In the genomic region with DNA sequence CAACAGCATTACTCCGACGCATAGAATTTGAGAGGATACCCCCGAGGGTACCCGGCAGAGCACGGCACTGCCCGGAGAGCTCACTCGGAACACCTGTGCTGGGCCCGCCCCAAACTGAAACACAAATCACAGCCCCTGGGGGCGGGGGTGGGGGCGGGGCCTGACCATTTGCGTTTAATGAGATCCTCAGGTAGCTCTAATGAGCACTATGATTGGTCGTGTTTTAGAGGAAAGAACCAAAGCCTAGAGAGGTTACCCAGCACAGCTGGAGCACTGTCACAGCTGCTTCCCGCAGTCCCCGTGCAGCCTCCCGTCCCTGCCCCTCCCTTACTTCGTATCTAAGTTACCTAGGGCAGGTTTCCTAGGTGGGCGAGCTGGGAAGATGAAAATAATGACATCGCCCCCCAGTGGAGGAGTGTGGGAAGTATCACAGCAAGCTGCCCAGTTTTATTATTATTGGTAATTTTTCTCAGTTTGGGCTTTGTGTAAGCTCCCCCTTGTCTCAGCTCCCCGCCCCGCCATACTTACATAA, we compare ENCODE assay signal across 8 cellular contexts.
DNase-seq lines count a peak whose midpoint lies in the region; ATAC-seq and TF ChIP-seq lines count a peak whose summit lies in the region.

No MANE protein-coding gene starts in this region.

- H3K4me3 ChIP-seq in MM.1S (ENCODE audit: low read length) (peak overlapping the region; percentile 46), neural progenitor cell (peak overlapping the region; percentile 54)

- no peaks in the 10 kb centered on the region for H3F3A ChIP-seq in MM.1S (ENCODE audit: insufficient read depth, low read length)
- no peaks in the 10 kb centered on the region for H3F3A ChIP-seq in neural progenitor cell (ENCODE audit: low read depth)

- H4K20me1 ChIP-seq in MM.1S (ENCODE audit: insufficient read depth, low read length) (no peaks in the 10 kb centered on the region), neural progenitor cell (ENCODE audit: low read depth) (no peaks in the 10 kb centered on the region)

- H3K79me2 ChIP-seq in MM.1S (ENCODE audit: low read length), result no peaks in the 10 kb centered on the region
- H3K79me2 ChIP-seq in neural progenitor cell (ENCODE audit: low read depth), result no peaks in the 10 kb centered on the region

- no peaks in the 10 kb centered on the region for H3K36me3 Mint-ChIP-seq in activated CD4-positive, alpha-beta T cell treated with anti-CD3 and anti-CD28 coated beads for 36 hours (ENCODE audit: low read depth)
- no peaks in the 10 kb centered on the region for H3K36me3 Mint-ChIP-seq in effector memory CD8-positive, alpha-beta T cell (ENCODE audit: insufficient read depth)
- H3K36me3 Mint-ChIP-seq in neural progenitor cell, result no peaks in the 10 kb centered on the region

- no peaks in the 10 kb centered on the region for H3K9me3 ChIP-seq in MM.1S (replicated peaks; ENCODE audit: insufficient read depth, low read length)
- peaks cover 6% of the 10 kb centered on the region for H3K9me3 ChIP-seq in neural progenitor cell (ENCODE audit: low read depth)

- intact Hi-C loops in activated CD4-positive, alpha-beta T cell treated with anti-CD3 and anti-CD28 coated beads for 36 hours (cut with DNase I, micrococcal nuclease), result loop anchor here in 1 of 2 experiments (5.0 kb wide), 1 partner anchor 211 kb away; no protein-coding TSS in a partner anchor

- H3K4me3 Mint-ChIP-seq in activated CD4-positive, alpha-beta T cell treated with anti-CD3 and anti-CD28 coated beads for 36 hours, result no peak overlapping the region
- peak overlapping the region; percentile 39 to 53 for H3K4me3 Mint-ChIP-seq in effector memory CD8-positive, alpha-beta T cell
- H3K4me3 Mint-ChIP-seq in neural progenitor cell, result no peak overlapping the region

- DNase-seq in ELR (ENCODE audit: low read depth) (peak; percentile 47), MM.1S (peak; percentile 85), neural progenitor cell (ENCODE audit: low spot score) (peak; percentile 62), C1 segment of cervical spinal cord (lab: John Stamatoyannopoulos, UW) (no peak), putamen (ENCODE audit: low spot score) (no peak)
- DNase-seq in activated CD4-positive, alpha-beta T cell treated with anti-CD3 and anti-CD28 coated beads for 36 hours, result peak; percentile 71
- DNase-seq in effector memory CD8-positive, alpha-beta T cell, result peak; percentile 8 to 20 (median 15)

- peaks cover 6% of the 10 kb centered on the region for H3K4me1 Mint-ChIP-seq in activated CD4-positive, alpha-beta T cell treated with anti-CD3 and anti-CD28 coated beads for 36 hours
- H3K4me1 Mint-ChIP-seq in effector memory CD8-positive, alpha-beta T cell (ENCODE audit: low read depth in 2 of 2), result peaks cover 0 to 4% of the 10 kb centered on the region in 2 donors
- no peaks in the 10 kb centered on the region for H3K4me1 Mint-ChIP-seq in neural progenitor cell

- H3K27ac Mint-ChIP-seq in activated CD4-positive, alpha-beta T cell treated with anti-CD3 and anti-CD28 coated beads for 36 hours, result no peak overlapping the region
- no peak overlapping the region for H3K27ac Mint-ChIP-seq in effector memory CD8-positive, alpha-beta T cell
- H3K27ac Mint-ChIP-seq in neural progenitor cell, result no peak overlapping the region

- no peaks in the 10 kb centered on the region for H3K9me2 ChIP-seq in MM.1S (replicated peaks; ENCODE audit: insufficient read depth, low read length)

- TF ChIP-seq CTCF in MM.1S (IDR thresholded peaks at IDR 0.05; ENCODE audit: low read length) (peak; percentile 42), neural progenitor cell (IDR thresholded peaks at IDR 0.05) (peak; percentile 72)

- CTCF ChIA-PET in activated CD4-positive, alpha-beta T cell treated with anti-CD3 and anti-CD28 coated beads for 36 hours (lab: Charles Lee), result interaction anchor here (0.5 to 1.9 kb wide), 19 partner anchors 8 to 242 kb away, joined by 3 to 8 read pairs (median 4); no protein-coding TSS in a partner anchor

- H3K27ac ChIP-seq in MM.1S (ENCODE audit: low read length) (no peak overlapping the region), neural progenitor cell (no peak overlapping the region)

- H3K36me3 ChIP-seq in MM.1S (replicated peaks; ENCODE audit: insufficient read depth, low read length) (no peaks in the 10 kb centered on the region), neural progenitor cell (no peaks in the 10 kb centered on the region)

- H3K27me3 ChIP-seq in MM.1S (replicated peaks; ENCODE audit: insufficient read depth, low read length), result no peaks in the 10 kb centered on the region
- H3K27me3 ChIP-seq in neural progenitor cell, result peaks cover 4% of the 10 kb centered on the region

- POLR2A ChIA-PET in activated CD4-positive, alpha-beta T cell treated with anti-CD3 and anti-CD28 coated beads for 36 hours (lab: Charles Lee), result interaction anchor here (0.6 to 1.0 kb wide), 2 partner anchors 10 to 628 kb away, joined by 3 read pairs; no protein-coding TSS in a partner anchor

- peaks cover 21% of the 10 kb centered on the region for H3K27me3 Mint-ChIP-seq in activated CD4-positive, alpha-beta T cell treated with anti-CD3 and anti-CD28 coated beads for 36 hours
- H3K27me3 Mint-ChIP-seq in effector memory CD8-positive, alpha-beta T cell, result peaks cover 41 to 56% of the 10 kb centered on the region in 2 donors
- H3K27me3 Mint-ChIP-seq in neural progenitor cell (ENCODE audit: insufficient read depth, low read depth), result peaks cover 4% of the 10 kb centered on the region

- H3K4me2 ChIP-seq in MM.1S (ENCODE audit: low read depth, low read length), result peak overlapping the region; percentile 57
- H3K4me2 ChIP-seq in neural progenitor cell, result peak overlapping the region; percentile 77

- H2AFZ ChIP-seq in MM.1S (ENCODE audit: low read length) (peak overlapping the region; percentile 47), neural progenitor cell (replicated peaks) (peak overlapping the region; percentile 78)

- H3K4me1 ChIP-seq in MM.1S (ENCODE audit: low read length) (no peaks in the 10 kb centered on the region), neural progenitor cell (peaks cover 3% of the 10 kb centered on the region)

- ATAC-seq in activated CD4-positive, alpha-beta T cell treated with anti-CD3 and anti-CD28 coated beads for 36 hours, result peak; percentile 58
- ATAC-seq in effector memory CD8-positive, alpha-beta T cell (replicated peaks), result peak; percentile 52
- ATAC-seq in HG02870 (IDR thresholded peaks at IDR 0.05; ENCODE audit: unreplicated experiment), result no peak

- H3K9ac ChIP-seq in MM.1S (ENCODE audit: low read length) (no peak overlapping the region), neural progenitor cell (no peak overlapping the region)

- peaks cover 4% of the 10 kb centered on the region for H3K9me3 Mint-ChIP-seq in activated CD4-positive, alpha-beta T cell treated with anti-CD3 and anti-CD28 coated beads for 36 hours (ENCODE audit: low read depth)
- peaks cover 0 to 6% of the 10 kb centered on the region in 2 donors for H3K9me3 Mint-ChIP-seq in effector memory CD8-positive, alpha-beta T cell
- H3K9me3 Mint-ChIP-seq in neural progenitor cell, result peaks cover 36% of the 10 kb centered on the region

Comparison
In these comparisons a context has a peak if more than half of its experiments do, and no peak if none do; other contexts are left out.
1. DNase-seq: peak in ELR (single experiment), MM.1S (single experiment), activated CD4-positive, alpha-beta T cell treated with anti-CD3 and anti-CD28 coated beads for 36 hours (single experiment), effector memory CD8-positive, alpha-beta T cell (3 of 3) and neural progenitor cell (single experiment); none in C1 segment of cervical spinal cord (0 of 14) and putamen (single experiment).
2. H3K4me3 Mint-ChIP-seq: peak in effector memory CD8-positive, alpha-beta T cell (2 of 2); none in activated CD4-positive, alpha-beta T cell treated with anti-CD3 and anti-CD28 coated beads for 36 hours (single experiment) and neural progenitor cell (single experiment).